ENCODE assay signal across 28 cellular contexts in genomic region chr12:70403827-70404226, GRCh38.
"Had no signal": no experiment of that assay in that cellular context is flagged by ENCODE, and none has a peak within 500 bp of the region (broad histone marks: within the 10 kb centered on the region; RNA-seq: fewer than 3 reads in every experiment).

No MANE protein-coding gene starts in this region.

- H3K9me3 ChIP-seq: colonic mucosa, esophagus muscularis mucosa, esophagus squamous epithelium, gastrocnemius medialis, gastroesophageal sphincter, heart left ventricle, heart right ventricle had no signal

- DNase-seq: colonic mucosa; cortex of kidney; dermis blood vessel endothelial cell; dorsolateral prefrontal cortex; effector CD4-positive, alpha-beta T cell; effector CD8-positive, alpha-beta T cell; effector memory CD4-positive, alpha-beta T cell; effector memory CD8-positive, alpha-beta T cell; erythroblast; esophagus squamous epithelium; foreskin fibroblast; foreskin keratinocyte; foreskin melanocyte; gastrocnemius medialis; glutamatergic neuron; head of caudate nucleus; heart left ventricle; heart right ventricle had no signal

- H3K36me3 ChIP-seq: colonic mucosa, esophagus squamous epithelium, gastrocnemius medialis had no signal

- H3K4me3 Mint-ChIP-seq: dendritic cell treated with granulocyte-macrophage colony-stimulating factor and Interleukin-4, amounts not matched to agents 40 ng/mL and 50 ng/mL, for 4 days; effector memory CD8-positive, alpha-beta T cell had no signal

- H3K27ac ChIP-seq: colonic mucosa, coronary artery, epithelial cell of prostate, esophagus muscularis mucosa, esophagus squamous epithelium, foreskin keratinocyte, gastrocnemius medialis, gastroesophageal sphincter, heart left ventricle, heart right ventricle had no signal

- H3K4me3 ChIP-seq: colonic mucosa, coronary artery, dorsolateral prefrontal cortex, esophagus muscularis mucosa, esophagus squamous epithelium, gastrocnemius medialis, gastroesophageal sphincter, heart left ventricle, heart right ventricle had no signal

- ATAC-seq: effector memory CD8-positive, alpha-beta T cell; esophagus mucosa; foreskin keratinocyte; gastrocnemius medialis; gastroesophageal sphincter; heart left ventricle; heart right ventricle had no signal

- H3K27me3 Mint-ChIP-seq: dendritic cell treated with granulocyte-macrophage colony-stimulating factor and Interleukin-4, amounts not matched to agents 40 ng/mL and 50 ng/mL, for 4 days had no signal

- FAIRE-seq: colon, endometrium, endothelial cell of umbilical vein, frontal cortex had no signal

- H3K27ac Mint-ChIP-seq: dendritic cell treated with granulocyte-macrophage colony-stimulating factor and Interleukin-4, amounts not matched to agents 40 ng/mL and 50 ng/mL, for 4 days; effector memory CD8-positive, alpha-beta T cell had no signal

- H3K27me3 ChIP-seq: colonic mucosa, dorsolateral prefrontal cortex, esophagus muscularis mucosa, esophagus squamous epithelium, foreskin keratinocyte, gastrocnemius medialis, gastroesophageal sphincter, heart left ventricle, heart right ventricle had no signal

- H3K9me3 Mint-ChIP-seq: dendritic cell treated with granulocyte-macrophage colony-stimulating factor and Interleukin-4, amounts not matched to agents 40 ng/mL and 50 ng/mL, for 4 days; effector memory CD8-positive, alpha-beta T cell had no signal

- H3K4me1 ChIP-seq: colonic mucosa, esophagus muscularis mucosa, esophagus squamous epithelium, foreskin keratinocyte, gastrocnemius medialis, gastroesophageal sphincter, heart left ventricle, heart right ventricle had no signal
